Comparison of ENCODE assay signal across 8 cellular contexts in genomic region chr13:45847554-45848224, GRCh38. TPM values are rescaled to one million over a fixed set of nuclear protein-coding genes. Genes with fewer than 3 reads are reported as not detected.
A peak's percentile ranks its signal among the peaks of the same experiment; 100 is the strongest.
DNase-seq lines count a peak whose midpoint lies in the region; ATAC-seq and TF ChIP-seq lines count a peak whose summit lies in the region.

No MANE protein-coding gene starts in this region.

- H3K27ac ChIP-seq in spleen (peak overlapping the region in 1 of 8 donors; percentile 24), suprapubic skin (no peak overlapping the region)

- peaks cover 51% of the 10 kb centered on the region for H3K4me1 Mint-ChIP-seq in activated T-cell treated with anti-CD3 and anti-CD28 coated beads, Interleukin-2, amount 50 U/mL, for 4 hours (ENCODE audit: low read depth)

- H3K4me1 ChIP-seq in spleen = peaks cover 5 to 50% (median 30%) of the 10 kb centered on the region in 6 donors
- H3K4me1 ChIP-seq in suprapubic skin = peaks cover 16% of the 10 kb centered on the region

- 7 to 13% (median 9%) methylated on average over 13 of the region's 13 CpGs for WGBS in spleen, 5 donors
- 46% methylated on average over 13 of the region's 13 CpGs for WGBS in suprapubic skin

- ATAC-seq in GM18511 (IDR thresholded peaks at IDR 0.05; ENCODE audit: unreplicated experiment) = peak; percentile 72
- peak; percentile 37 to 51 for ATAC-seq in activated T-cell treated with anti-CD3 and anti-CD28 coated beads, Interleukin-2, amount 50 U/mL, for 4 hours

- peak overlapping the region; percentile 26 for H3K4me3 Mint-ChIP-seq in activated T-cell treated with anti-CD3 and anti-CD28 coated beads, Interleukin-2, amount 50 U/mL, for 4 hours

- peaks cover 21% of the 10 kb centered on the region for H3K27me3 Mint-ChIP-seq in activated T-cell treated with anti-CD3 and anti-CD28 coated beads, Interleukin-2, amount 50 U/mL, for 4 hours (ENCODE audit: low read depth)

- H3K9me3 Mint-ChIP-seq in activated T-cell treated with anti-CD3 and anti-CD28 coated beads, Interleukin-2, amount 50 U/mL, for 4 hours = no peaks in the 10 kb centered on the region

- H3K9me3 ChIP-seq in spleen = no peaks in the 10 kb centered on the region
- H3K9me3 ChIP-seq in suprapubic skin = no peaks in the 10 kb centered on the region

- TF ChIP-seq POLR2A in spleen (IDR thresholded peaks at IDR 0.05) (no peak), suprapubic skin (IDR thresholded peaks at IDR 0.05) (no peak)

- no peak for TF ChIP-seq EP300 in suprapubic skin (IDR thresholded peaks at IDR 0.05)

- peak; percentile 80 for DNase-seq in NCI-H1092 (lab: John Stamatoyannopoulos, UW)
- DNase-seq in activated T-cell treated with anti-CD3 and anti-CD28 coated beads, Interleukin-2, amount 50 U/mL, for 4 hours = no peak
- peak; percentile 33 for DNase-seq in medulla oblongata (ENCODE audit: extremely low spot score)
- DNase-seq in spleen = no peak
- no peak for DNase-seq in suprapubic skin (ENCODE audit: low spot score in 2 of 2)
- DNase-seq in Ammon's horn (ENCODE audit: low spot score) = no peak
- no peak for DNase-seq in activated CD4-positive, CD25-positive, alpha-beta regulatory T cell treated with anti-CD3 and anti-CD28 coated beads, Interleukin-2, amount 50 U/mL, for 72 hours

- TF ChIP-seq CTCF in spleen (IDR thresholded peaks at IDR 0.05 in 8 of 11, conservative IDR thresholded peaks at IDR 0.05 in 3 of 11) (no peak), suprapubic skin (IDR thresholded peaks at IDR 0.05) (no peak)

- no peaks in the 10 kb centered on the region for H3K36me3 Mint-ChIP-seq in activated T-cell treated with anti-CD3 and anti-CD28 coated beads, Interleukin-2, amount 50 U/mL, for 4 hours (ENCODE audit: insufficient read depth)

- H3K36me3 ChIP-seq in spleen (no peaks in the 10 kb centered on the region), suprapubic skin (no peaks in the 10 kb centered on the region)

- H3K27me3 ChIP-seq in spleen (replicated peaks in 1 of 7) (peaks cover 0 to 49% (median 8%) of the 10 kb centered on the region in 7 donors), suprapubic skin (peaks cover 61% of the 10 kb centered on the region)

- H3K4me3 ChIP-seq in spleen = peak overlapping the region in 2 of 8 donors; percentile 10 to 27
- H3K4me3 ChIP-seq in suprapubic skin = no peak overlapping the region

- intact Hi-C loops in spleen (cut with DNase I; ENCODE audit: low total_unique reads) = no loop called here

RNA-seq across cellular contexts. Expression of gene SIAH3, which starts 3.9 kb away (rescaled TPM):
- under 1 TPM in 2 of 3 donors, not detected in 1; 0.03 to 0.05 TPM for total RNA-seq in activated T-cell treated with anti-CD3 and anti-CD28 coated beads, Interleukin-2, amount 50 U/mL, for 4 hours
- total RNA-seq in spleen (under 1 TPM in 6 of 7 donors, not detected in 1; 0.03 to 0.20 (median 0.11) TPM), suprapubic skin (under 1 TPM in 2 of 4 donors, not detected in 2; 0.10 to 0.38 TPM)
- polyA plus RNA-seq in spleen = under 1 TPM; under 0.01 to 0.03 (median 0.02) TPM

Comparison
In these comparisons a context has a peak if more than half of its experiments do, and no peak if none do; other contexts are left out.
1. DNase-seq: peak in NCI-H1092 (single experiment) and medulla oblongata (single experiment); none in activated T-cell treated with anti-CD3 and anti-CD28 coated beads, Interleukin-2, amount 50 U/mL, for 4 hours (single experiment), spleen (single experiment), suprapubic skin (0 of 2), Ammon's horn (single experiment) and activated CD4-positive, CD25-positive, alpha-beta regulatory T cell treated with anti-CD3 and anti-CD28 coated beads, Interleukin-2, amount 50 U/mL, for 72 hours (single experiment).